Comparison of ENCODE assay signal across 2 cellular contexts in the genomic region with DNA sequence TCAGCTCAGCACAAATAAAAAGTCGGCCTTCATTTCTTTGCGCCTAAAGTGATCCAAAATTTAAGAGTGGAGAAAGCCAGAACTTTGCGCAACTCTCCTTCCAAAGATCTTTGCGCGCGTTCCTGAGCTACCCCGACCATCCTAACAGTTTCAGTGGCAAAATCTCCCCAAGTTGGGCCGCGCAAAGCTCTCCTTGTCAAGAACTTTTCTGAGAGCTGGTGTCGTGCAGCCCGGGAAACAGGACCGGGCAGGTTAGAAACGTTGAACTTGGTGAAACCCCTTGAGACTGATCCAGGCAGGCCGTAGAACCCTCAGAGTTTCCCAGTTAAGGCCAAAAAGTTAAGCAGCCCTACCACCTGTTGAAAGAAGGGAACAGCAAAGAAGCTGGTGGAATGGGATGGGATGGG.
TF ChIP-seq lines count a peak whose summit lies in the region.

No MANE protein-coding gene starts in this region.

TF ChIP-seq in neural cell, 6 proteins besides CTCF, POLR2A, EP300 and RAD21 (continued from another document):
- TF ChIP-seq, protein P1, sequence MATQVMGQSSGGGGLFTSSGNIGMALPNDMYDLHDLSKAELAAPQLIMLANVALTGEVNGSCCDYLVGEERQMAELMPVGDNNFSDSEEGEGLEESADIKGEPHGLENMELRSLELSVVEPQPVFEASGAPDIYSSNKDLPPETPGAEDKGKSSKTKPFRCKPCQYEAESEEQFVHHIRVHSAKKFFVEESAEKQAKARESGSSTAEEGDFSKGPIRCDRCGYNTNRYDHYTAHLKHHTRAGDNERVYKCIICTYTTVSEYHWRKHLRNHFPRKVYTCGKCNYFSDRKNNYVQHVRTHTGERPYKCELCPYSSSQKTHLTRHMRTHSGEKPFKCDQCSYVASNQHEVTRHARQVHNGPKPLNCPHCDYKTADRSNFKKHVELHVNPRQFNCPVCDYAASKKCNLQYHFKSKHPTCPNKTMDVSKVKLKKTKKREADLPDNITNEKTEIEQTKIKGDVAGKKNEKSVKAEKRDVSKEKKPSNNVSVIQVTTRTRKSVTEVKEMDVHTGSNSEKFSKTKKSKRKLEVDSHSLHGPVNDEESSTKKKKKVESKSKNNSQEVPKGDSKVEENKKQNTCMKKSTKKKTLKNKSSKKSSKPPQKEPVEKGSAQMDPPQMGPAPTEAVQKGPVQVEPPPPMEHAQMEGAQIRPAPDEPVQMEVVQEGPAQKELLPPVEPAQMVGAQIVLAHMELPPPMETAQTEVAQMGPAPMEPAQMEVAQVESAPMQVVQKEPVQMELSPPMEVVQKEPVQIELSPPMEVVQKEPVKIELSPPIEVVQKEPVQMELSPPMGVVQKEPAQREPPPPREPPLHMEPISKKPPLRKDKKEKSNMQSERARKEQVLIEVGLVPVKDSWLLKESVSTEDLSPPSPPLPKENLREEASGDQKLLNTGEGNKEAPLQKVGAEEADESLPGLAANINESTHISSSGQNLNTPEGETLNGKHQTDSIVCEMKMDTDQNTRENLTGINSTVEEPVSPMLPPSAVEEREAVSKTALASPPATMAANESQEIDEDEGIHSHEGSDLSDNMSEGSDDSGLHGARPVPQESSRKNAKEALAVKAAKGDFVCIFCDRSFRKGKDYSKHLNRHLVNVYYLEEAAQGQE (IDR thresholded peaks at IDR 0.05; ENCODE audit: borderline replicate concordance), result no peak
- no peak for TF ChIP-seq EZH2 (IDR thresholded peaks at IDR 0.05; ENCODE audit: borderline replicate concordance, insufficient read depth, low read length, poor library complexity, severe bottlenecking)
- TF ChIP-seq TAF1 (IDR thresholded peaks at IDR 0.05; ENCODE audit: low read depth), result no peak

TF ChIP-seq in SK-N-SH, 30 proteins besides CTCF, POLR2A, EP300 and RAD21 (continued from another document):
- TF ChIP-seq, protein P2, sequence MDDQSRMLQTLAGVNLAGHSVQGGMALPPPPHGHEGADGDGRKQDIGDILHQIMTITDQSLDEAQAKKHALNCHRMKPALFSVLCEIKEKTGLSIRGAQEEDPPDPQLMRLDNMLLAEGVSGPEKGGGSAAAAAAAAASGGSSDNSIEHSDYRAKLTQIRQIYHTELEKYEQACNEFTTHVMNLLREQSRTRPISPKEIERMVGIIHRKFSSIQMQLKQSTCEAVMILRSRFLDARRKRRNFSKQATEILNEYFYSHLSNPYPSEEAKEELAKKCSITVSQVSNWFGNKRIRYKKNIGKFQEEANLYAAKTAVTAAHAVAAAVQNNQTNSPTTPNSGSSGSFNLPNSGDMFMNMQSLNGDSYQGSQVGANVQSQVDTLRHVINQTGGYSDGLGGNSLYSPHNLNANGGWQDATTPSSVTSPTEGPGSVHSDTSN (IDR thresholded peaks at IDR 0.05), result no peak
- TF ChIP-seq FOXM1 (IDR thresholded peaks at IDR 0.05; ENCODE audit: low read depth), result no peak
- no peak for TF ChIP-seq FOXJ3 (CRISPR knock-in tag; IDR thresholded peaks at IDR 0.05)
- TF ChIP-seq MEF2A (IDR thresholded peaks at IDR 0.05; ENCODE audit: borderline replicate concordance, low read depth), result no peak
- no peak for TF ChIP-seq FOSL2 (IDR thresholded peaks at IDR 0.05; ENCODE audit: borderline replicate concordance, low read depth)
- no peak for TF ChIP-seq TEAD4 (IDR thresholded peaks at IDR 0.05; ENCODE audit: borderline replicate concordance, insufficient read depth)
- TF ChIP-seq TAF1 (IDR thresholded peaks at IDR 0.05; ENCODE audit: borderline replicate concordance, low read depth, low read length), result no peak
- TF ChIP-seq RFX5 (IDR thresholded peaks at IDR 0.05; ENCODE audit: low read length), result no peak
- no peak for TF ChIP-seq ELF1 (IDR thresholded peaks at IDR 0.05)
- TF ChIP-seq POLR2AphosphoS5 (IDR thresholded peaks at IDR 0.05; ENCODE audit: low read depth, low read length), result no peak
- TF ChIP-seq, protein P3, sequence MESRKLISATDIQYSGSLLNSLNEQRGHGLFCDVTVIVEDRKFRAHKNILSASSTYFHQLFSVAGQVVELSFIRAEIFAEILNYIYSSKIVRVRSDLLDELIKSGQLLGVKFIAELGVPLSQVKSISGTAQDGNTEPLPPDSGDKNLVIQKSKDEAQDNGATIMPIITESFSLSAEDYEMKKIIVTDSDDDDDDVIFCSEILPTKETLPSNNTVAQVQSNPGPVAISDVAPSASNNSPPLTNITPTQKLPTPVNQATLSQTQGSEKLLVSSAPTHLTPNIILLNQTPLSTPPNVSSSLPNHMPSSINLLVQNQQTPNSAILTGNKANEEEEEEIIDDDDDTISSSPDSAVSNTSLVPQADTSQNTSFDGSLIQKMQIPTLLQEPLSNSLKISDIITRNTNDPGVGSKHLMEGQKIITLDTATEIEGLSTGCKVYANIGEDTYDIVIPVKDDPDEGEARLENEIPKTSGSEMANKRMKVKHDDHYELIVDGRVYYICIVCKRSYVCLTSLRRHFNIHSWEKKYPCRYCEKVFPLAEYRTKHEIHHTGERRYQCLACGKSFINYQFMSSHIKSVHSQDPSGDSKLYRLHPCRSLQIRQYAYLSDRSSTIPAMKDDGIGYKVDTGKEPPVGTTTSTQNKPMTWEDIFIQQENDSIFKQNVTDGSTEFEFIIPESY (IDR thresholded peaks at IDR 0.05; ENCODE audit: borderline replicate concordance, low read depth), result no peak
- TF ChIP-seq SMC3 (IDR thresholded peaks at IDR 0.05; ENCODE audit: low read depth, low read length), result no peak
- TF ChIP-seq, protein P1 (IDR thresholded peaks at IDR 0.05; ENCODE audit: low read depth, low read length), result no peak
- TF ChIP-seq TCF12 (IDR thresholded peaks at IDR 0.05), result no peak
